ENCODE assay signal across 8 cellular contexts in the genomic region with DNA sequence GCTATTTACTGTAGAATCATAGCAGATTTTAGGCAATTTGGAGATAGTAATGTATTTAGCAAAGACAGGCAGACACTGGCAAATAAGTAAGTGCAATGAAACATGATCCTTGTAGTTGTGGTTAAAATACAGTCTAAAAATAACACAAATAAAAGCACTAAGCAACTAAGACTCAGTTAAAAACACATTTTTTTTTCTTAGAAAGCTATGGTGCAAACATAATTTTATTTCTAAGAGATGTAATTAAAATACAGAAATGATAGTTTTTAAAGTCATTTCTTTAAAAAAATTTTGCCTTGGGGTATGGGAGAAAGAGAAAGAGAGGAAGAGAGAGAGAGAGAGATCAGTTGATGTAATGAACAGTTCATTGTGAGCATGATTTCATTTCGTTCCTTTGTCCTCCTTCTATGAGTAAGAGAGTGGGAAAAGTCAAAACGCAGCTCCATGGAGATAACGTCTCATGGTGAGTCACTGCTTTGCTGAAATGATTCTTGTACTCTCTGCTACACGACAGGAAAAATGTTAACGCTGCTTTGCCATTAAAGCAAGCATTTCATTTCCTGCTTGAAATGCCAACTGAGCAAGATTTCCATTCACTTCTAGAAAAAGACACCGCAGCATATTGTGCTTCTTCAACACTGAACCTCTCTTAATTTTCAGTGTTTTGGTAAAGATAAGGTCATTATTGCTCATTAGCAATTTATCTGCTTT.
DNase-seq lines count a peak whose midpoint lies in the region; ATAC-seq and TF ChIP-seq lines count a peak whose summit lies in the region.

No MANE protein-coding gene starts in this region.

- peak overlapping the region in 1 of 4 donors; percentile 0 for H3K4me3 ChIP-seq in esophagus muscularis mucosa

- H3K4me1 Mint-ChIP-seq in Calu3 (ENCODE audit: low read depth, unreplicated experiment) (peaks cover 14% of the 10 kb centered on the region), H9 (peaks cover 20 to 23% of the 10 kb centered on the region in 2 experiments), WTC11 (peaks cover 31% of the 10 kb centered on the region)
- H3K4me1 Mint-ChIP-seq in natural killer cell treated with Interleukin-12 subunit alpha and Interleukin-12 subunit beta and Interleukin-15 and Interleukin-18, amount 100 ng/mL, for 72 hours (ENCODE audit: low read depth in 2 of 2), result peaks cover 44 to 69% of the 10 kb centered on the region in 2 donors

- no peak for ATAC-seq in WTC11
- ATAC-seq in natural killer cell treated with Interleukin-12 subunit alpha and Interleukin-12 subunit beta and Interleukin-15 and Interleukin-18, amount 100 ng/mL, for 72 hours, result peak; percentile 89 to 95

- no peak for TF ChIP-seq EP300 in esophagus muscularis mucosa (IDR thresholded peaks at IDR 0.05)

- no peak overlapping the region for H2BK12ac ChIP-seq in H9 (ENCODE audit: insufficient read length, low read depth, low read length)

- no peak overlapping the region for H3K14ac ChIP-seq in H9 (ENCODE audit: insufficient read depth, low read length)

- H2BK5ac ChIP-seq in H9 (ENCODE audit: insufficient read length, low read length), result no peak overlapping the region

- H3K18ac ChIP-seq in H9 (ENCODE audit: insufficient read length, low read depth, low read length), result no peak overlapping the region

- no peaks in the 10 kb centered on the region for H3K27me3 Mint-ChIP-seq in Calu3 (ENCODE audit: unreplicated experiment)
- no peaks in the 10 kb centered on the region for H3K27me3 Mint-ChIP-seq in H9 (ENCODE audit: low read depth)
- no peaks in the 10 kb centered on the region for H3K27me3 Mint-ChIP-seq in WTC11 (ENCODE audit: low read depth)
- H3K27me3 Mint-ChIP-seq in natural killer cell treated with Interleukin-12 subunit alpha and Interleukin-12 subunit beta and Interleukin-15 and Interleukin-18, amount 100 ng/mL, for 72 hours, result no peaks in the 10 kb centered on the region

- H3K4me1 ChIP-seq in H9 (ENCODE audit: insufficient read depth, low read length), result peaks cover 2% of the 10 kb centered on the region; the same call in 1 of the 2 replicates
- H3K4me1 ChIP-seq in esophagus muscularis mucosa, result peaks cover 14 to 18% (median 16%) of the 10 kb centered on the region in 4 donors

- no peak overlapping the region for H3K4ac ChIP-seq in H9 (ENCODE audit: low read depth, low read length)

- H3K27me3 ChIP-seq in H9 (ENCODE audit: insufficient read depth, low read length) (no peaks in the 10 kb centered on the region), esophagus muscularis mucosa (no peaks in the 10 kb centered on the region)

- intact Hi-C loops in Calu3 (cut with micrococcal nuclease; ENCODE audit: unreplicated experiment) (no loop called here), esophagus muscularis mucosa (cut with DNase I) (loop anchor here (5.0 kb wide), 1 partner anchor 61 kb away; the partner anchor contains the start of gene PGAP1)

- no peak overlapping the region for H4K5ac ChIP-seq in H9 (ENCODE audit: insufficient read length, low read depth, low read length)

- peaks cover 0 to 28% (median 5%) of the 10 kb centered on the region in 4 donors for H3K36me3 ChIP-seq in esophagus muscularis mucosa

- H3K56ac ChIP-seq in H9 (ENCODE audit: insufficient read length, low read depth, low read length), result no peak overlapping the region

- H3K79me2 ChIP-seq in H9 (ENCODE audit: insufficient read depth, low read length), result no peaks in the 10 kb centered on the region

- no peak overlapping the region for H4K8ac ChIP-seq in H9 (replicated peaks; ENCODE audit: insufficient read length, low read depth, low read length)

- H3K9me3 ChIP-seq in H9 (ENCODE audit: control insufficient read depth, low read depth, low read length) (no peaks in the 10 kb centered on the region), esophagus muscularis mucosa (no peaks in the 10 kb centered on the region)

- H3K27ac ChIP-seq in H9 (ENCODE audit: insufficient read length, low read depth, low read length), result no peak overlapping the region
- peak overlapping the region; percentile 13 to 45 (median 43) for H3K27ac ChIP-seq in esophagus muscularis mucosa (replicated peaks in 1 of 4)

- H2AK5ac ChIP-seq in H9 (ENCODE audit: insufficient read length, low read length), result no peak overlapping the region

- H3K23ac ChIP-seq in H9 (ENCODE audit: insufficient read length, low read depth, low read length), result no peak overlapping the region

- peak; percentile 55 for DNase-seq in Calu3
- DNase-seq in H9, result no peak
- DNase-seq in NCI-H1694 treated with DMSO at 0.1 percent for 48 hours (lab: John Stamatoyannopoulos, UW), result peak; percentile 93
- no peak for DNase-seq in WTC11 (ENCODE audit: low spot score)
- no peak for DNase-seq in esophagus muscularis mucosa (ENCODE audit: extremely low spot score)
- no peak for DNase-seq in natural killer cell treated with Interleukin-12 subunit alpha and Interleukin-12 subunit beta and Interleukin-15 and Interleukin-18, amount 100 ng/mL, for 72 hours (ENCODE audit: low spot score)
- DNase-seq in ecto neural progenitor cell (ENCODE audit: low spot score), result no peak
- no peak for DNase-seq in NCI-H1048 (lab: John Stamatoyannopoulos, UW)

- no peak overlapping the region for H2BK20ac ChIP-seq in H9 (ENCODE audit: low read depth, low read length, poor library complexity, severe bottlenecking)

- POLR2A ChIA-PET in WTC11 (lab: Charles Lee), result no interaction called here

- peak overlapping the region; percentile 98 for H3K27ac Mint-ChIP-seq in Calu3 (ENCODE audit: unreplicated experiment)
- peak overlapping the region in 1 of 3 experiments; percentile 42; a peak in 1 of 7 replicates for H3K27ac Mint-ChIP-seq in H9
- H3K27ac Mint-ChIP-seq in WTC11, result peak overlapping the region; percentile 85
- H3K27ac Mint-ChIP-seq in natural killer cell treated with Interleukin-12 subunit alpha and Interleukin-12 subunit beta and Interleukin-15 and Interleukin-18, amount 100 ng/mL, for 72 hours, result peak overlapping the region; percentile 81 to 94

- no peaks in the 10 kb centered on the region for H3K36me3 Mint-ChIP-seq in Calu3 (ENCODE audit: insufficient read depth, unreplicated experiment)
- H3K36me3 Mint-ChIP-seq in H9 (ENCODE audit: insufficient read depth in 1 of 3, low read depth in 3 of 3), result no peaks in the 10 kb centered on the region; a peak in 1 of 7 replicates
- H3K36me3 Mint-ChIP-seq in WTC11, result no peaks in the 10 kb centered on the region
- H3K36me3 Mint-ChIP-seq in natural killer cell treated with Interleukin-12 subunit alpha and Interleukin-12 subunit beta and Interleukin-15 and Interleukin-18, amount 100 ng/mL, for 72 hours, result peaks cover 34% of the 10 kb centered on the region

- no TSS peak for BruUV-seq in Calu3 (replicated peaks; lab: Mats Ljungman, UMichigan)

- H2BK120ac ChIP-seq in H9 (ENCODE audit: low read depth, low read length, poor library complexity, severe bottlenecking), result no peak overlapping the region

- H3K23me2 ChIP-seq in H9 (ENCODE audit: insufficient read length, low read depth, low read length, poor library complexity, severe bottlenecking), result no peaks in the 10 kb centered on the region

- peak overlapping the region; percentile 63 for H3K4me3 Mint-ChIP-seq in Calu3 (ENCODE audit: low read depth, unreplicated experiment)
- H3K4me3 Mint-ChIP-seq in H9, result no peak overlapping the region
- no peak overlapping the region; the same call in 1 of the 2 replicates for H3K4me3 Mint-ChIP-seq in WTC11
- H3K4me3 Mint-ChIP-seq in natural killer cell treated with Interleukin-12 subunit alpha and Interleukin-12 subunit beta and Interleukin-15 and Interleukin-18, amount 100 ng/mL, for 72 hours, result peak overlapping the region; percentile 73

- H4K91ac ChIP-seq in H9 (ENCODE audit: insufficient read length, low read depth, low read length), result no peak overlapping the region

- TF ChIP-seq CTCF in Calu3 (IDR thresholded peaks at IDR 0.05; ENCODE audit: unreplicated experiment), result no peak
- TF ChIP-seq CTCF in H9 (conservative IDR thresholded peaks at IDR 0.05), result no peak
- no peak for TF ChIP-seq CTCF in WTC11 (IDR thresholded peaks at IDR 0.05)
- TF ChIP-seq CTCF in esophagus muscularis mucosa (IDR thresholded peaks at IDR 0.05), result no peak

- no peak overlapping the region for H3K9ac ChIP-seq in H9 (ENCODE audit: extremely low read depth, insufficient read length, low read length)

- no CpG with 5 or more reads among the region's 6 CpGs for WGBS in H9 (ENCODE audit: extremely low coverage, insufficient read length, low lambda C conversion rate)
- WGBS in esophagus muscularis mucosa, result 10% methylated on average over 6 of the region's 6 CpGs

- CTCF ChIA-PET in Calu3 (lab: Charles Lee), result interaction anchor here (0.5 to 1.3 kb wide), 3 partner anchors 24 to 548 kb away, joined by 3 to 5 read pairs (median 5); no protein-coding TSS in a partner anchor
- CTCF ChIA-PET in WTC11 (lab: Charles Lee), result no interaction called here

- H3T11ph ChIP-seq in H9 (ENCODE audit: low read length), result no peak overlapping the region

- no peaks in the 10 kb centered on the region for H3K9me3 Mint-ChIP-seq in Calu3 (ENCODE audit: low read depth, unreplicated experiment)
- H3K9me3 Mint-ChIP-seq in H9, result no peaks in the 10 kb centered on the region
- H3K9me3 Mint-ChIP-seq in WTC11, result peaks cover 8% of the 10 kb centered on the region
- no peaks in the 10 kb centered on the region for H3K9me3 Mint-ChIP-seq in natural killer cell treated with Interleukin-12 subunit alpha and Interleukin-12 subunit beta and Interleukin-15 and Interleukin-18, amount 100 ng/mL, for 72 hours

- H3K4me2 ChIP-seq in H9 (ENCODE audit: insufficient read depth, insufficient read length, low read length), result no peak overlapping the region

- peak overlapping the region; percentile 97 for H2AFZ ChIP-seq in H9 (ENCODE audit: low read length)

- no peaks in the 10 kb centered on the region for H4K20me1 ChIP-seq in H9 (ENCODE audit: control insufficient read depth, insufficient read depth, insufficient read length)

- TF ChIP-seq POLR2A in esophagus muscularis mucosa (IDR thresholded peaks at IDR 0.05; ENCODE audit: low read depth), result no peak

- no peaks in the 10 kb centered on the region for H3K79me1 ChIP-seq in H9 (ENCODE audit: insufficient read depth, low read depth, low read length, poor library complexity, severe bottlenecking)

- H2BK15ac ChIP-seq in H9 (ENCODE audit: low read depth, low read length), result no peak overlapping the region

Comparison
In these comparisons a context has a peak if more than half of its experiments do, and no peak if none do; other contexts are left out.
1. DNase-seq: peak in Calu3 (single experiment) and NCI-H1694 treated with DMSO at 0.1 percent for 48 hours (single experiment); none in H9 (single experiment), WTC11 (single experiment), esophagus muscularis mucosa (single experiment), natural killer cell treated with Interleukin-12 subunit alpha and Interleukin-12 subunit beta and Interleukin-15 and Interleukin-18, amount 100 ng/mL, for 72 hours (single experiment), ecto neural progenitor cell (single experiment) and NCI-H1048 (single experiment).
2. H3K4me3 Mint-ChIP-seq: peak in Calu3 (single experiment) and natural killer cell treated with Interleukin-12 subunit alpha and Interleukin-12 subunit beta and Interleukin-15 and Interleukin-18, amount 100 ng/mL, for 72 hours (single experiment); none in H9 (0 of 2) and WTC11 (single experiment).